Comparison of ENCODE assay signal across 30 cellular contexts in genomic region chr2:161169335-161169734, GRCh38. TPM values are rescaled to one million over a fixed set of nuclear protein-coding genes. Genes with fewer than 3 reads are reported as not detected.
DNase-seq lines count a peak whose midpoint lies in the region; ATAC-seq, FAIRE-seq and TF ChIP-seq lines count a peak whose summit lies in the region.
"Had no signal": no experiment of that assay in that cellular context is flagged by ENCODE, and none has a peak within 500 bp of the region (broad histone marks: within the 10 kb centered on the region; RNA-seq: fewer than 3 reads in every experiment).

No MANE protein-coding gene starts in this region.

- in situ Hi-C loops in GM12878 (cut with MboI) (no loop called here), GM13977 (cut with MboI; ENCODE audit: low pct_unique_long_range_greater_than_20kb, low sequenced_read_pairs, unreplicated experiment) (no loop called here)

- H3K9ac ChIP-seq in GM12878 (ENCODE audit: control insufficient read depth, insufficient read depth, low read length): no peak overlapping the region

- H3K27ac ChIP-seq in GM12878 (ENCODE audit: control insufficient read depth, insufficient read depth): 0 out of 2 replicates have a peak overlapping the region, but pooled peaks have one; percentile 48
- H3K27ac ChIP-seq: esophagus muscularis mucosa, Peyer's patch, tibial nerve had no signal

- H3K27ac Mint-ChIP-seq in activated CD8-positive, alpha-beta memory T cell treated with anti-CD3 and anti-CD28 coated beads, Interleukin-2, amount 10 ng/mL, durations not matched to agents 7 days and 5 days: peak overlapping the region; percentile 24
- H3K27ac Mint-ChIP-seq in natural killer cell treated with Interleukin-12 subunit alpha and Interleukin-12 subunit beta and Interleukin-15 and Interleukin-18, amount 100 ng/mL, for 72 hours: peak overlapping the region; percentile 98 to 99
- H3K27ac Mint-ChIP-seq: GM23338 had no signal

- no peak overlapping the region for H3K4me3 ChIP-seq in GM12878
- H3K4me3 ChIP-seq: esophagus muscularis mucosa, GM23338, MG63, Peyer's patch, tibial nerve had no signal

- POLR2A ChIA-PET in GM12878 (lab: Charles Lee): interaction anchor here (0.9 to 1.6 kb wide), 3 partner anchors 31 to 80 kb away, joined by 3 to 5 read pairs (median 3); no protein-coding TSS in a partner anchor

- 81% methylated on average over 2 of the region's 2 CpGs for WGBS in GM12878 (ENCODE audit: insufficient coverage, insufficient replicate concordance, low lambda C conversion rate, missing lambda C conversion rate)

- TF ChIP-seq CTCF in GM12878 (IDR thresholded peaks at IDR 0.05 in 2 of 3, conservative IDR thresholded peaks at IDR 0.05 in 1 of 3; ENCODE audit: control insufficient read depth in 2 of 3, extremely low read depth in 1 of 3, insufficient read depth in 1 of 3, low read depth in 3 of 3, low read length in 3 of 3): no peak
- TF ChIP-seq CTCF in GM13977 (IDR thresholded peaks at IDR 0.05; ENCODE audit: extremely low read depth, insufficient read depth, missing control alignments): no peak

- SMC1A ChIA-PET in GM12878 (lab: Charles Lee; ENCODE audit: uncharacterized antibody, unreplicated experiment): interaction anchor here (0.7 to 4.4 kb wide), 14 partner anchors 13 to 888 kb away, joined by 3 to 27 read pairs (median 4); no protein-coding TSS in a partner anchor

- H3K36me3 ChIP-seq in GM12878 (ENCODE audit: control insufficient read depth in 2 of 2, insufficient read depth in 2 of 2, low read length in 1 of 2): peaks cover 0 to 11% of the 10 kb centered on the region in 2 experiments; a peak in 3 of 4 replicates
- H3K36me3 ChIP-seq: Peyer's patch had no signal

- H3K9me3 Mint-ChIP-seq in activated CD8-positive, alpha-beta memory T cell treated with anti-CD3 and anti-CD28 coated beads, Interleukin-2, amount 10 ng/mL, durations not matched to agents 7 days and 5 days (ENCODE audit: low read depth): peaks cover 12% of the 10 kb centered on the region
- peaks cover 10% of the 10 kb centered on the region for H3K9me3 Mint-ChIP-seq in natural killer cell treated with Interleukin-12 subunit alpha and Interleukin-12 subunit beta and Interleukin-15 and Interleukin-18, amount 100 ng/mL, for 72 hours
- H3K9me3 Mint-ChIP-seq: CD4-positive, alpha-beta memory T cell; GM23338 had no signal

- peaks cover 87% of the 10 kb centered on the region for H3K4me1 Mint-ChIP-seq in activated CD8-positive, alpha-beta memory T cell treated with anti-CD3 and anti-CD28 coated beads, Interleukin-2, amount 10 ng/mL, durations not matched to agents 7 days and 5 days
- peaks cover 73 to 96% of the 10 kb centered on the region in 2 donors for H3K4me1 Mint-ChIP-seq in natural killer cell treated with Interleukin-12 subunit alpha and Interleukin-12 subunit beta and Interleukin-15 and Interleukin-18, amount 100 ng/mL, for 72 hours (ENCODE audit: low read depth in 2 of 2)

- peaks cover 64% of the 10 kb centered on the region for H3K4me1 ChIP-seq in GM12878 (ENCODE audit: control insufficient read depth, insufficient read depth, low read length)

- RAD21 ChIA-PET in GM12878 (lab: Charles Lee; ENCODE audit: unreplicated experiment): interaction anchor here (1.0 to 1.9 kb wide), 5 partner anchors 29 to 83 kb away, joined by 3 to 10 read pairs (median 4); no protein-coding TSS in a partner anchor

- H3K9me3 ChIP-seq in GM12878 (replicated peaks; ENCODE audit: control insufficient read depth, insufficient read depth, low read length): peaks cover 18% of the 10 kb centered on the region; the same call in 2 of the 3 replicates
- H3K9me3 ChIP-seq: esophagus muscularis mucosa, MG63, Peyer's patch, tibial nerve had no signal

- H3K27me3 ChIP-seq in GM12878 (replicated peaks in 1 of 2; ENCODE audit: control insufficient read depth in 2 of 2, insufficient read depth in 2 of 2, low read length in 1 of 2): no peaks in the 10 kb centered on the region
- H3K27me3 ChIP-seq: esophagus muscularis mucosa, MG63, Peyer's patch, tibial nerve had no signal

- no peak for ATAC-seq in activated CD8-positive, alpha-beta memory T cell treated with anti-CD3 and anti-CD28 coated beads, Interleukin-2, amount 10 ng/mL, durations not matched to agents 7 days and 5 days
- no peak for ATAC-seq in GM12878
- ATAC-seq in natural killer cell treated with Interleukin-12 subunit alpha and Interleukin-12 subunit beta and Interleukin-15 and Interleukin-18, amount 100 ng/mL, for 72 hours: no peak
- ATAC-seq in GM19452 (IDR thresholded peaks at IDR 0.05; ENCODE audit: unreplicated experiment): no peak
- ATAC-seq: activated CD4-positive, CD25-positive, alpha-beta regulatory T cell treated with anti-CD3 and anti-CD28 coated beads, Interleukin-2, amount 50 U/mL, for 24 hours; GM23338; right cardiac atrium had no signal

- CTCF ChIA-PET in activated CD8-positive, alpha-beta memory T cell treated with anti-CD3 and anti-CD28 coated beads, Interleukin-2, amount 10 ng/mL, durations not matched to agents 7 days and 5 days (lab: Charles Lee): interaction anchor here (1.0 kb wide), 1 partner anchor 104 kb away, joined by 3 read pairs; no protein-coding TSS in a partner anchor
- CTCF ChIA-PET in GM12878 (lab: Yijun Ruan, JAX): interaction anchor here (0.7 to 2.2 kb wide), 5 partner anchors 25 to 105 kb away, joined by 3 to 11 read pairs (median 5); no protein-coding TSS in a partner anchor

- intact Hi-C loops in GM12878 (cut with micrococcal nuclease; ENCODE audit: unreplicated experiment): loop anchor here (5.0 to 10.0 kb wide), 6 partner anchors 67 to 1275 kb away; partner anchors contain the start of genes IFIH1 and PSMD14

- H3K27me3 Mint-ChIP-seq in activated CD8-positive, alpha-beta memory T cell treated with anti-CD3 and anti-CD28 coated beads, Interleukin-2, amount 10 ng/mL, durations not matched to agents 7 days and 5 days: no peaks in the 10 kb centered on the region
- H3K27me3 Mint-ChIP-seq in natural killer cell treated with Interleukin-12 subunit alpha and Interleukin-12 subunit beta and Interleukin-15 and Interleukin-18, amount 100 ng/mL, for 72 hours: no peaks in the 10 kb centered on the region
- H3K27me3 Mint-ChIP-seq: CD4-positive, alpha-beta memory T cell had no signal

- H3K36me3 Mint-ChIP-seq in activated CD8-positive, alpha-beta memory T cell treated with anti-CD3 and anti-CD28 coated beads, Interleukin-2, amount 10 ng/mL, durations not matched to agents 7 days and 5 days: peaks cover 84% of the 10 kb centered on the region
- H3K36me3 Mint-ChIP-seq in natural killer cell treated with Interleukin-12 subunit alpha and Interleukin-12 subunit beta and Interleukin-15 and Interleukin-18, amount 100 ng/mL, for 72 hours: peaks cover 66% of the 10 kb centered on the region

- TF ChIP-seq POLR2A in GM12878 (IDR thresholded peaks at IDR 0.05; ENCODE audit: low read depth, low read length): no peak

- BruUV-seq in GM12878 (replicated peaks; lab: Mats Ljungman, UMichigan): no TSS peak

- no peak for TF ChIP-seq RAD21 in GM12878 (IDR thresholded peaks at IDR 0.05; ENCODE audit: insufficient read depth, low read depth, low read length)

- no peak for TF ChIP-seq EP300 in GM12878 (IDR thresholded peaks at IDR 0.05; ENCODE audit: borderline replicate concordance in 1 of 2, control insufficient read depth in 1 of 2, low read depth in 2 of 2, low read length in 2 of 2)

- H3K4me2 ChIP-seq in GM12878 (ENCODE audit: control insufficient read depth, insufficient read depth): no peak overlapping the region; the same call in 1 of the 2 replicates
- H3K4me2 ChIP-seq: GM23338 had no signal

- FAIRE-seq in GM19239 (lab: Jason Lieb, UNC) (peak; percentile 64), GM12878 (lab: Jason Lieb, UNC) (no peak)
- FAIRE-seq: A204.1, endometrium, islet of Langerhans, TTC549 had no signal

- no peak overlapping the region for H2AFZ ChIP-seq in GM12878 (ENCODE audit: control insufficient read depth, low read depth, low read length)
- H2AFZ ChIP-seq: GM23338 had no signal

- no peak for DNase-seq in activated CD8-positive, alpha-beta memory T cell treated with anti-CD3 and anti-CD28 coated beads, Interleukin-2, amount 10 ng/mL, durations not matched to agents 7 days and 5 days
- no peak for DNase-seq in activated CD8-positive, alpha-beta memory T cell treated with anti-CD3 and anti-CD28 coated beads, Interleukin-2, amount 50 U/mL, for 48 hours
- no peak for DNase-seq in GM19239 (ENCODE audit: insufficient read length, low spot score)
- no peak for DNase-seq in GM12878 (ENCODE audit: low read depth, low spot score)
- no peak for DNase-seq in natural killer cell treated with Interleukin-12 subunit alpha and Interleukin-12 subunit beta and Interleukin-15 and Interleukin-18, amount 100 ng/mL, for 72 hours (ENCODE audit: low spot score)
- DNase-seq in GM13977 (ENCODE audit: low spot score): no peak
- no peak for DNase-seq in NCI-H2029 (lab: John Stamatoyannopoulos, UW)
- DNase-seq: activated CD4-positive, alpha-beta T cell treated with anti-CD3 and anti-CD28 coated beads, Interleukin-2, amount 50 U/mL, for 48 hours; activated effector memory CD4-positive, alpha-beta T cell treated with anti-CD3 and anti-CD28 coated beads, Interleukin-2, amount 50 U/mL, for 16 hours; caudate nucleus; CD4-positive, alpha-beta memory T cell; foreskin fibroblast; KBM-7; MG63; NCI-H1105; NCI-H1930; NCI-H526; Peyer's patch; right cardiac atrium; SIG-M5; stimulated activated CD4-positive, alpha-beta T cell treated with anti-CD3 and anti-CD28 coated beads, Interleukin-2, amount 100 ng/mL, for 24 hours had no signal

- no peaks in the 10 kb centered on the region for H4K20me1 ChIP-seq in GM12878 (ENCODE audit: control insufficient read depth, insufficient read depth)

- no peak overlapping the region for H3K4me3 Mint-ChIP-seq in activated CD8-positive, alpha-beta memory T cell treated with anti-CD3 and anti-CD28 coated beads, Interleukin-2, amount 10 ng/mL, durations not matched to agents 7 days and 5 days
- peak overlapping the region; percentile 95 for H3K4me3 Mint-ChIP-seq in natural killer cell treated with Interleukin-12 subunit alpha and Interleukin-12 subunit beta and Interleukin-15 and Interleukin-18, amount 100 ng/mL, for 72 hours
- H3K4me3 Mint-ChIP-seq: GM23338 had no signal

- H3K79me2 ChIP-seq in GM12878 (ENCODE audit: control insufficient read depth, insufficient read depth, low read length): peaks cover 81% of the 10 kb centered on the region

RNA-seq across cellular contexts. Expression of gene TANK, which starts 9.1 kb away (rescaled TPM):
- 100 to 1,000 TPM; 133 to 147 TPM for total RNA-seq in activated CD8-positive, alpha-beta memory T cell treated with anti-CD3 and anti-CD28 coated beads, Interleukin-2, amount 10 ng/mL, durations not matched to agents 7 days and 5 days
- 423 and 495 TPM in 2 replicates for total RNA-seq in GM12878 (2013; cell fraction: nucleolus; rRNA removed)
- total RNA-seq in GM12878 (2014; rRNA removed) (73.1 and 79.9 TPM in 2 replicates), GM12878 (2014; rRNA removed; fragmentation: Illumina TruSeq; extraction: Trizol) (107 and 110 TPM in 2 replicates), GM12878 (2021) (56.6 and 64.2 TPM in 2 replicates)
- 28.9 TPM for polyA plus RNA-seq in GM12878 (2011; ENCODE audit: low read depth)
- polyA plus RNA-seq in GM12878 (2011; rRNA removed) (121 and 166 TPM in 2 replicates), GM12878 (2014; fragmentation: Illumina TruSeq; extraction: Trizol) (76.6 and 104 TPM in 2 replicates), GM12878 (2014; fragmentation: Nextera tagmentation; extraction: Ambion mirVana) (100 to 1,000 TPM; 102 to 127 TPM), GM12878 (2014; rRNA removed) (40.1 and 48.6 TPM in 2 replicates), GM12878 (2016; fragmentation: Nextera tagmentation; extraction: Ambion mirVana) (100 to 1,000 TPM; 104 TPM)
- 44.8 and 49.0 TPM in 2 replicates for polyA plus RNA-seq in GM12878 (2011; cell fraction: cytosol; rRNA removed)
- polyA plus RNA-seq in GM12878 (2011; cell fraction: nucleus; rRNA removed): 61.7 and 70.9 TPM in 2 replicates
- polyA plus RNA-seq in GM12878 (2012): 40.5 and 47.5 TPM in 2 replicates
- 61.1 and 79.8 TPM in 2 replicates for polyA minus RNA-seq in GM12878 (2011; rRNA and poly(A)+ RNA removed)
- 20.8 and 33.6 TPM in 2 replicates for polyA minus RNA-seq in GM12878 (2011; cell fraction: cytosol; rRNA and poly(A)+ RNA removed)
- polyA minus RNA-seq in GM12878 (2011; cell fraction: nucleus; rRNA and poly(A)+ RNA removed): 136 and 215 TPM in 2 replicates
- total RNA-seq in natural killer cell treated with Interleukin-12 subunit alpha and Interleukin-12 subunit beta and Interleukin-15 and Interleukin-18, amount 100 ng/mL, for 72 hours: 100 to 1,000 TPM; 346 to 459 TPM
